Comparison of ENCODE assay signal across 7 cellular contexts in the genomic region with DNA sequence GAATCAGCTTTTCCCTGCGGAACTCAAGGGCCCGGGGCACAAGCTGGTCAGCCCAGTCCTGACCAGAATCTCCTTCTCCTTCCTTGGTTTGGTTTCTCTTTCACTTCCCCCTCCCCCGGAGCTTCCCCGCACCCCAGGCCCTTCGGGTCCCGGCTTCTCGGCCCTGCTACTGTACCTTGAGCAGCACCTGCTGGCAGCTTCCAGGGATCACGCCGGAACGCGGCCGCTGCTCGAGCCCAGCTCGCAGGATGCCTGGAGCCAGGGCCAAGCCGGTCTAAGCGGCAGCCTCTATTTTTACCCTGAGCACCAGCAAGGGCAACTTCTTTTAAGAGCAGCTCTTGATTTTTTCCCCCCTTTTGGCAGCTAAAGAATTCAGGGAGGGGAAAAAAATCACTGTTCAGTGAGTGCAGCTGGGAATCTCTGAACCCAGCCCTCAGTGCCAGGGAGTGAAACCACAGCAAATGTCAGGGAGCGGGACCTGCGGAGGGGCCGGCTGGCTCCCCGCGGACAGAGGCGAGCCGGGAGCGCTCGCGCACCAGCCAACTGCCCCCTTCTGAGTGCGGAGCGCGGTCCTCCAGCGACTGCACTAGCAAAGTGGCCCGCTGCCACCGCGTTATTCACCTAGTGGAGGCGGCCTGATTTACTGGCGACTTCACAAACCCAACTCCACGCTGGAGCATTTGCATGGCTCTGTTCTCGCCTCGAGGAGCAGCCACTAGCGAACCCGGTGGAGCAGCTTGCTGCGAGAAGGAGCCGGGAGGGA. TPM values are rescaled to one million over a fixed set of nuclear protein-coding genes. Genes with fewer than 3 reads are reported as not detected.
DNase-seq lines count a peak whose midpoint lies in the region; TF ChIP-seq lines count a peak whose summit lies in the region.

No MANE protein-coding gene starts in this region.

- H3K27ac ChIP-seq in breast epithelium: peak overlapping the region; percentile 73 to 86
- peak overlapping the region in 20 of 21 experiments; percentile 5 to 81 (median 58) for H3K27ac ChIP-seq in skin epidermis

- H3K9me3 ChIP-seq in breast epithelium: no peaks in the 10 kb centered on the region

- intact Hi-C loops in breast epithelium (cut with DNase I; ENCODE audit: low total_unique reads): no loop called here

- H3K36me3 ChIP-seq in H7 (replicated peaks; ENCODE audit: control insufficient read depth, insufficient read depth, low read length) (no peaks in the 10 kb centered on the region), breast epithelium (no peaks in the 10 kb centered on the region)

- H3K27me3 ChIP-seq in H7 (ENCODE audit: control insufficient read depth, insufficient read depth, low read length) (peaks cover 18% of the 10 kb centered on the region), breast epithelium (no peaks in the 10 kb centered on the region)

- peak; percentile 79 for TF ChIP-seq CTCF in GM12865 (IDR thresholded peaks at IDR 0.05; ENCODE audit: insufficient read depth, low read depth, low read length, missing control alignments)
- peak; percentile 94 for TF ChIP-seq CTCF in LNCaP clone FGC (IDR thresholded peaks at IDR 0.05; ENCODE audit: control insufficient read depth, extremely low read depth, insufficient read depth)
- TF ChIP-seq CTCF in breast epithelium (IDR thresholded peaks at IDR 0.05): peak; percentile 4 to 74 (median 66)

- H3K4me3 ChIP-seq in GM12865 (ENCODE audit: low read depth, low read length): peak overlapping the region; percentile 54
- H3K4me3 ChIP-seq in H7 (ENCODE audit: insufficient read depth, low read depth, low read length): peak overlapping the region; percentile 44
- H3K4me3 ChIP-seq in LNCaP clone FGC (ENCODE audit: low read depth, low read length): peak overlapping the region; percentile 34
- H3K4me3 ChIP-seq in breast epithelium: peak overlapping the region; percentile 48 to 59 (median 57)
- peak overlapping the region; percentile 31 to 49 (median 37) for H3K4me3 ChIP-seq in skin epidermis

- peaks cover 0 to 3% of the 10 kb centered on the region in 2 donors for H3K4me1 ChIP-seq in breast epithelium

- TF ChIP-seq POLR2A in breast epithelium (IDR thresholded peaks at IDR 0.05): no peak

- DNase-seq in GM12865 (ENCODE audit: low read depth) (peak; percentile 83), H7 (peak; percentile 94), LNCaP clone FGC (ENCODE audit: low read depth) (no peak), T1000 (lab: John Stamatoyannopoulos, UW) (peak; percentile 50), breast epithelium (ENCODE audit: low spot score in 2 of 2) (peak; percentile 84 to 88), iPS-NIHi7 (ENCODE audit: extremely low spot score) (peak; percentile 92)

RNA-seq across cellular contexts. Expression of gene INHBA, which starts 2.4 kb away (rescaled TPM):
- 0.04 and 0.07 TPM in 2 replicates for total RNA-seq in H7 (2014; rRNA removed; shearing (Covaris generic))
- 1 to 10 TPM in 1 of 3 donors, under 1 TPM in 2; 0.59 to 2.0 (median 0.64) TPM for total RNA-seq in breast epithelium
